1 cellular context compared by ENCODE assay signal in genomic region chr3:32835943-32836342, GRCh38.
TF ChIP-seq lines count a peak whose summit lies in the region.

No MANE protein-coding gene starts in this region.

TF ChIP-seq in neural cell, 6 proteins besides CTCF, POLR2A, EP300 and RAD21 (continued from another document):
- TF ChIP-seq MXI1 (conservative IDR thresholded peaks at IDR 0.05; ENCODE audit: poor library complexity, severe bottlenecking) = no peak
